18 cellular contexts compared by ENCODE assay signal in genomic region chr7:99424932-99425730, GRCh38. TPM values are rescaled to one million over a fixed set of nuclear protein-coding genes. Genes with fewer than 3 reads are reported as not detected.
A peak's percentile ranks its signal among the peaks of the same experiment; 100 is the strongest.
DNase-seq lines count a peak whose midpoint lies in the region; ATAC-seq, FAIRE-seq and TF ChIP-seq lines count a peak whose summit lies in the region.
"Had no signal": no experiment of that assay in that cellular context is flagged by ENCODE, and none has a peak within 500 bp of the region (broad histone marks: within the 10 kb centered on the region; RNA-seq: fewer than 3 reads in every experiment).

No MANE protein-coding gene starts in this region.

- TF ChIP-seq EP300 in K562 (IDR thresholded peaks at IDR 0.05; ENCODE audit: low read length), result no peak

- peak overlapping the region in 1 of 2 experiments; percentile 8; a peak in 1 of 4 replicates for H3K9ac ChIP-seq in K562 (ENCODE audit: insufficient read depth in 1 of 2, low read depth in 2 of 2, low read length in 2 of 2)

- POLR2A ChIA-PET in K562 (lab: Yijun Ruan, JAX), result interaction anchor here (0.8 to 1.7 kb wide), 5 partner anchors 8 to 39 kb away, joined by 3 to 12 read pairs (median 3); partner anchors contain the start of genes BUD31 and PDAP1
- POLR2A ChIA-PET in activated CD4-positive, alpha-beta memory T cell treated with anti-CD3 and anti-CD28 coated beads for 36 hours (lab: Charles Lee), result no interaction called here

- H3K4me3 Mint-ChIP-seq in natural killer cell treated with Interleukin-12 subunit alpha and Interleukin-12 subunit beta and Interleukin-15 and Interleukin-18, amount 100 ng/mL, for 72 hours, result no peak overlapping the region
- H3K4me3 Mint-ChIP-seq in natural killer cell, result no peak overlapping the region
- H3K4me3 Mint-ChIP-seq in activated CD4-positive, alpha-beta memory T cell treated with anti-CD3 and anti-CD28 coated beads for 36 hours, result no peak overlapping the region
- H3K4me3 Mint-ChIP-seq: B cell; CD4-positive, alpha-beta T cell; GM23338; IgD-negative memory B cell had no signal

- H3K27me3 ChIP-seq in K562 (ENCODE audit: control insufficient read depth in 2 of 2, insufficient read depth in 2 of 2, low read length in 2 of 2), result no peaks in the 10 kb centered on the region

- no peak overlapping the region for H3K27ac ChIP-seq in K562 (ENCODE audit: extremely low read depth, low read depth, low read length)

- BruUV-seq in K562 (replicated peaks; lab: Mats Ljungman, UMichigan), result no TSS peak

- in situ Hi-C loops in K562 (cut with MboI), result no loop called here

- no peaks in the 10 kb centered on the region for H3K4me1 Mint-ChIP-seq in natural killer cell treated with Interleukin-12 subunit alpha and Interleukin-12 subunit beta and Interleukin-15 and Interleukin-18, amount 100 ng/mL, for 72 hours (ENCODE audit: low read depth in 2 of 2)
- H3K4me1 Mint-ChIP-seq in natural killer cell, result no peaks in the 10 kb centered on the region
- H3K4me1 Mint-ChIP-seq in activated CD4-positive, alpha-beta memory T cell treated with anti-CD3 and anti-CD28 coated beads for 36 hours (ENCODE audit: low read depth), result no peaks in the 10 kb centered on the region
- H3K4me1 Mint-ChIP-seq: B cell had no signal

- H3K27me3 Mint-ChIP-seq in natural killer cell treated with Interleukin-12 subunit alpha and Interleukin-12 subunit beta and Interleukin-15 and Interleukin-18, amount 100 ng/mL, for 72 hours, result no peaks in the 10 kb centered on the region
- H3K27me3 Mint-ChIP-seq in natural killer cell (ENCODE audit: low read depth in 2 of 2), result no peaks in the 10 kb centered on the region
- H3K27me3 Mint-ChIP-seq in activated CD4-positive, alpha-beta memory T cell treated with anti-CD3 and anti-CD28 coated beads for 36 hours, result no peaks in the 10 kb centered on the region
- H3K27me3 Mint-ChIP-seq: B cell; CD4-positive, alpha-beta T cell; IgD-negative memory B cell had no signal

- peaks cover 9 to 23% of the 10 kb centered on the region in 2 experiments; a peak in 4 of 5 replicates for H3K4me1 ChIP-seq in K562 (replicated peaks in 1 of 2; ENCODE audit: control insufficient read depth in 2 of 2, insufficient read depth in 2 of 2, low read length in 2 of 2)
- H3K4me1 ChIP-seq: HAP-1 had no signal

- TF ChIP-seq POLR2A in K562 (conservative IDR thresholded peaks at IDR 0.05), result no peak

- no peak for FAIRE-seq in K562 (lab: Jason Lieb, UNC)
- FAIRE-seq: A204.1, G401.6, GM12891 had no signal

- H3K9me1 ChIP-seq in K562 (ENCODE audit: control insufficient read depth, insufficient read depth, low read length), result peaks cover 7% of the 10 kb centered on the region

- CTCF ChIA-PET in K562 (lab: Yijun Ruan, JAX; ENCODE audit: low intra/inter-chr PET ratio), result no interaction called here
- CTCF ChIA-PET in activated CD4-positive, alpha-beta memory T cell treated with anti-CD3 and anti-CD28 coated beads for 36 hours (lab: Charles Lee), result interaction anchor here (0.9 kb wide), 1 partner anchor 11 kb away, joined by 3 read pairs; no protein-coding TSS in a partner anchor

- no peak for TF ChIP-seq RAD21 in K562 (CRISPR knock-in tag; conservative IDR thresholded peaks at IDR 0.05 in 1 of 2, IDR thresholded peaks at IDR 0.05 in 1 of 2)

- peaks cover 6% of the 10 kb centered on the region for H4K20me1 ChIP-seq in K562 (replicated peaks; ENCODE audit: control insufficient read depth, insufficient read depth, low read length)

- TF ChIP-seq CTCF in natural killer cell (IDR thresholded peaks at IDR 0.05) (no peak), K562 (IDR thresholded peaks at IDR 0.05 in 2 of 3, conservative IDR thresholded peaks at IDR 0.05 in 1 of 3; ENCODE audit: insufficient read depth in 2 of 3, low read depth in 1 of 3, low read length in 3 of 3) (no peak)

- H3K36me3 ChIP-seq in K562 (ENCODE audit: control insufficient read depth, insufficient read depth, low read length), result peaks cover 76% of the 10 kb centered on the region

- ATAC-seq in natural killer cell treated with Interleukin-12 subunit alpha and Interleukin-12 subunit beta and Interleukin-15 and Interleukin-18, amount 100 ng/mL, for 72 hours, result peak; percentile 21 to 26
- no peak for ATAC-seq in natural killer cell
- ATAC-seq in K562, result no peak
- peak; percentile 10 for ATAC-seq in stimulated activated naive CD8-positive, alpha-beta T cell treated with anti-CD3 and anti-CD28 coated beads, Interleukin-15, Interleukin-2, amounts not matched to agents 100 U/mL and 50 U/mL, for 24 hours
- ATAC-seq in HG03378 (IDR thresholded peaks at IDR 0.05; ENCODE audit: unreplicated experiment), result no peak
- ATAC-seq: GM23338 had no signal

- H3K4me2 ChIP-seq in K562 (ENCODE audit: insufficient read depth, low read length), result no peak overlapping the region
- H3K4me2 ChIP-seq: GM23338 had no signal

- H3K79me2 ChIP-seq in K562 (ENCODE audit: control insufficient read depth, insufficient read depth, low read length), result peaks cover 4% of the 10 kb centered on the region; the same call in 1 of the 3 replicates

- H3K9me3 ChIP-seq in K562 (replicated peaks; ENCODE audit: control insufficient read depth, insufficient read depth, low read depth, low read length), result no peaks in the 10 kb centered on the region
- H3K9me3 ChIP-seq: HAP-1 had no signal

- DNase-seq in natural killer cell treated with Interleukin-12 subunit alpha and Interleukin-12 subunit beta and Interleukin-15 and Interleukin-18, amount 100 ng/mL, for 72 hours (ENCODE audit: low spot score), result no peak
- DNase-seq in natural killer cell (no peak), K562 (ENCODE audit: extremely low read depth in 1 of 4, low spot score in 3 of 4) (no peak), NCI-H748 treated with DMSO at 0.1 percent for 48 hours (lab: John Stamatoyannopoulos, UW) (no peak)
- no peak for DNase-seq in stimulated activated naive CD8-positive, alpha-beta T cell treated with anti-CD3 and anti-CD28 coated beads, Interleukin-15, Interleukin-2, amounts not matched to agents 100 U/mL and 50 U/mL, for 24 hours
- DNase-seq in activated CD4-positive, alpha-beta memory T cell treated with anti-CD3 and anti-CD28 coated beads for 36 hours, result no peak
- DNase-seq: C1 segment of cervical spinal cord; CD4-positive, alpha-beta T cell; DMS79; EL had no signal

- no peak overlapping the region for H3K4me3 ChIP-seq in K562
- H3K4me3 ChIP-seq: GM23338, HAP-1 had no signal

- no peaks in the 10 kb centered on the region for H3K36me3 Mint-ChIP-seq in natural killer cell treated with Interleukin-12 subunit alpha and Interleukin-12 subunit beta and Interleukin-15 and Interleukin-18, amount 100 ng/mL, for 72 hours
- H3K36me3 Mint-ChIP-seq in natural killer cell, result no peaks in the 10 kb centered on the region
- peaks cover 9% of the 10 kb centered on the region for H3K36me3 Mint-ChIP-seq in activated CD4-positive, alpha-beta memory T cell treated with anti-CD3 and anti-CD28 coated beads for 36 hours

- 92% methylated on average over 24 of the region's 24 CpGs for WGBS in K562 (ENCODE audit: insufficient coverage, low coverage, missing lambda C conversion rate)

- intact Hi-C loops in natural killer cell (cut with micrococcal nuclease), result no loop called here
- intact Hi-C loops in K562 (cut with micrococcal nuclease), result no loop called here
- intact Hi-C loops in activated CD4-positive, alpha-beta memory T cell treated with anti-CD3 and anti-CD28 coated beads for 36 hours (cut with micrococcal nuclease), result no loop called here

- no peak overlapping the region for H3K27ac Mint-ChIP-seq in natural killer cell treated with Interleukin-12 subunit alpha and Interleukin-12 subunit beta and Interleukin-15 and Interleukin-18, amount 100 ng/mL, for 72 hours
- no peak overlapping the region for H3K27ac Mint-ChIP-seq in natural killer cell
- no peak overlapping the region for H3K27ac Mint-ChIP-seq in activated CD4-positive, alpha-beta memory T cell treated with anti-CD3 and anti-CD28 coated beads for 36 hours
- H3K27ac Mint-ChIP-seq: B cell; CD4-positive, alpha-beta T cell; GM23338 had no signal

- no peak overlapping the region for H2AFZ ChIP-seq in K562 (ENCODE audit: low read depth, low read length)
- H2AFZ ChIP-seq: GM23338 had no signal

- no peaks in the 10 kb centered on the region for H3K9me3 Mint-ChIP-seq in natural killer cell treated with Interleukin-12 subunit alpha and Interleukin-12 subunit beta and Interleukin-15 and Interleukin-18, amount 100 ng/mL, for 72 hours
- no peaks in the 10 kb centered on the region for H3K9me3 Mint-ChIP-seq in natural killer cell
- H3K9me3 Mint-ChIP-seq in activated CD4-positive, alpha-beta memory T cell treated with anti-CD3 and anti-CD28 coated beads for 36 hours, result no peaks in the 10 kb centered on the region
- H3K9me3 Mint-ChIP-seq: CD4-positive, alpha-beta T cell; IgD-negative memory B cell had no signal

RNA-seq across cellular contexts. Expression of gene PTCD1, which starts 13.5 kb away (rescaled TPM):
- 10 to 100 TPM in 1 of 2 donors, 1 to 10 TPM in 1; 5.9 to 15.3 TPM for total RNA-seq in natural killer cell treated with Interleukin-12 subunit alpha and Interleukin-12 subunit beta and Interleukin-15 and Interleukin-18, amount 100 ng/mL, for 72 hours
- total RNA-seq in natural killer cell (1 to 10 TPM; 5.3 to 6.6 (median 6.4) TPM), K562 (2014; rRNA removed) (17.1 and 24.4 TPM in 2 replicates), K562 (2014; rRNA removed; fragmentation: Illumina TruSeq; extraction: Trizol) (6.2 and 6.9 TPM in 2 replicates), K562 (2015; rRNA removed; fragmentation: Illumina TruSeq; extraction: Trizol) (10.3 and 10.5 TPM in 2 replicates), K562 (2021) (12.3 and 16.3 TPM in 2 replicates)
- total RNA-seq in K562 (2011; cell fraction: chromatin; rRNA removed; ENCODE audit: low replicate concordance), result 20.1 and 49.2 TPM in 2 replicates
- total RNA-seq in K562 (2011; cell fraction: nucleolus; rRNA removed), result 22.2 and 25.2 TPM in 2 replicates
- 9.8 and 15.1 TPM in 2 replicates for total RNA-seq in K562 (2011; cell fraction: nucleoplasm; rRNA removed)
- polyA plus RNA-seq in K562 (2011; rRNA removed) (4.1 and 5.3 TPM in 2 replicates), K562 (2014; fragmentation: Illumina TruSeq; extraction: Trizol) (5.0 and 21.9 TPM in 2 replicates), K562 (2014; fragmentation: Nextera tagmentation; extraction: Ambion mirVana) (under 1 TPM; 0.46 to 0.57 TPM), K562 (2014; rRNA removed) (10.5 and 13.5 TPM in 2 replicates)
- 4.6 and 13.2 TPM in 2 replicates for polyA plus RNA-seq in K562 (2011; cell fraction: cytosol; rRNA removed)
- polyA plus RNA-seq in K562 (2011; cell fraction: nucleus; rRNA removed), result 8.8 and 19.0 TPM in 2 replicates
- 6.9 and 10.9 TPM in 2 replicates for polyA plus RNA-seq in K562 (2012)
- polyA minus RNA-seq in K562 (2011; rRNA and poly(A)+ RNA removed), result 3.8 and 5.0 TPM in 2 replicates
- polyA minus RNA-seq in K562 (2011; cell fraction: cytosol; rRNA and poly(A)+ RNA removed), result 4.6 and 7.6 TPM in 2 replicates
- polyA minus RNA-seq in K562 (2011; cell fraction: nucleus; rRNA and poly(A)+ RNA removed), result 6.6 and 8.1 TPM in 2 replicates
- total RNA-seq in activated CD4-positive, alpha-beta memory T cell treated with anti-CD3 and anti-CD28 coated beads for 36 hours, result 1 to 10 TPM; 7.4 TPM

RNA-seq across cellular contexts. Expression of gene CPSF4, which starts 13.6 kb away (rescaled TPM):
- 10 to 100 TPM; 51.1 to 91.1 TPM for total RNA-seq in natural killer cell treated with Interleukin-12 subunit alpha and Interleukin-12 subunit beta and Interleukin-15 and Interleukin-18, amount 100 ng/mL, for 72 hours
- total RNA-seq in natural killer cell (10 to 100 TPM; 54.0 to 61.6 (median 54.8) TPM), K562 (2014; rRNA removed) (71.7 and 83.4 TPM in 2 replicates), K562 (2014; rRNA removed; fragmentation: Illumina TruSeq; extraction: Trizol) (39.2 and 46.1 TPM in 2 replicates), K562 (2015; rRNA removed; fragmentation: Illumina TruSeq; extraction: Trizol) (63.9 and 66.7 TPM in 2 replicates), K562 (2021) (97.7 and 99.8 TPM in 2 replicates)
- total RNA-seq in K562 (2011; cell fraction: chromatin; rRNA removed; ENCODE audit: low replicate concordance), result 152 and 384 TPM in 2 replicates
- total RNA-seq in K562 (2011; cell fraction: nucleolus; rRNA removed), result 218 TPM in 2 replicates
- total RNA-seq in K562 (2011; cell fraction: nucleoplasm; rRNA removed), result 228 and 250 TPM in 2 replicates
- polyA plus RNA-seq in K562 (2011; rRNA removed) (81.3 and 83.8 TPM in 2 replicates), K562 (2014; fragmentation: Illumina TruSeq; extraction: Trizol) (86.8 and 90.7 TPM in 2 replicates), K562 (2014; fragmentation: Nextera tagmentation; extraction: Ambion mirVana) (10 to 100 TPM; 16.9 to 17.4 TPM), K562 (2014; rRNA removed) (118 and 126 TPM in 2 replicates)
- 74.0 and 128 TPM in 2 replicates for polyA plus RNA-seq in K562 (2011; cell fraction: cytosol; rRNA removed)
- 257 and 356 TPM in 2 replicates for polyA plus RNA-seq in K562 (2011; cell fraction: nucleus; rRNA removed)
- 69.0 and 82.1 TPM in 2 replicates for polyA plus RNA-seq in K562 (2012)
- 32.3 and 54.6 TPM in 2 replicates for polyA minus RNA-seq in K562 (2011; rRNA and poly(A)+ RNA removed)
- 26.3 and 38.3 TPM in 2 replicates for polyA minus RNA-seq in K562 (2011; cell fraction: cytosol; rRNA and poly(A)+ RNA removed)
- 63.5 and 66.6 TPM in 2 replicates for polyA minus RNA-seq in K562 (2011; cell fraction: nucleus; rRNA and poly(A)+ RNA removed)
- 10 to 100 TPM; 57.7 to 60.3 TPM for total RNA-seq in activated CD4-positive, alpha-beta memory T cell treated with anti-CD3 and anti-CD28 coated beads for 36 hours

RNA-seq across cellular contexts. Expression of gene BUD31, which starts 16.4 kb away (rescaled TPM):
- 100 to 1,000 TPM; 145 to 147 TPM for total RNA-seq in natural killer cell treated with Interleukin-12 subunit alpha and Interleukin-12 subunit beta and Interleukin-15 and Interleukin-18, amount 100 ng/mL, for 72 hours
- total RNA-seq in natural killer cell (100 to 1,000 TPM; 145 to 190 (median 187) TPM), K562 (2014; rRNA removed) (247 and 279 TPM in 2 replicates), K562 (2014; rRNA removed; fragmentation: Illumina TruSeq; extraction: Trizol) (214 and 266 TPM in 2 replicates), K562 (2015; rRNA removed; fragmentation: Illumina TruSeq; extraction: Trizol) (211 and 238 TPM in 2 replicates), K562 (2021) (242 and 255 TPM in 2 replicates)
- 71.4 and 104 TPM in 2 replicates for total RNA-seq in K562 (2011; cell fraction: chromatin; rRNA removed; ENCODE audit: low replicate concordance)
- total RNA-seq in K562 (2011; cell fraction: nucleolus; rRNA removed), result 46.8 and 62.5 TPM in 2 replicates
- 67.0 and 82.8 TPM in 2 replicates for total RNA-seq in K562 (2011; cell fraction: nucleoplasm; rRNA removed)
- polyA plus RNA-seq in K562 (2011; rRNA removed) (69.4 and 105 TPM in 2 replicates), K562 (2014; fragmentation: Illumina TruSeq; extraction: Trizol) (307 and 342 TPM in 2 replicates), K562 (2014; fragmentation: Nextera tagmentation; extraction: Ambion mirVana) (100 to 1,000 TPM; 275 to 332 TPM), K562 (2014; rRNA removed) (237 and 272 TPM in 2 replicates)
- polyA plus RNA-seq in K562 (2011; cell fraction: cytosol; rRNA removed), result 77.0 and 96.0 TPM in 2 replicates
- polyA plus RNA-seq in K562 (2011; cell fraction: nucleus; rRNA removed), result 42.2 and 50.1 TPM in 2 replicates
- polyA plus RNA-seq in K562 (2012), result 142 and 298 TPM in 2 replicates
- 50.5 and 64.8 TPM in 2 replicates for polyA minus RNA-seq in K562 (2011; rRNA and poly(A)+ RNA removed)
- polyA minus RNA-seq in K562 (2011; cell fraction: cytosol; rRNA and poly(A)+ RNA removed), result 36.5 and 42.6 TPM in 2 replicates
- 16.4 and 18.0 TPM in 2 replicates for polyA minus RNA-seq in K562 (2011; cell fraction: nucleus; rRNA and poly(A)+ RNA removed)
- 100 to 1,000 TPM; 143 to 149 TPM for total RNA-seq in activated CD4-positive, alpha-beta memory T cell treated with anti-CD3 and anti-CD28 coated beads for 36 hours

RNA-seq across cellular contexts. Expression of gene PDAP1, which starts 16.7 kb away (rescaled TPM):
- 100 to 1,000 TPM; 114 to 145 TPM for total RNA-seq in natural killer cell treated with Interleukin-12 subunit alpha and Interleukin-12 subunit beta and Interleukin-15 and Interleukin-18, amount 100 ng/mL, for 72 hours
- total RNA-seq in natural killer cell (10 to 100 TPM; 55.3 to 60.6 (median 59.3) TPM), K562 (2014; rRNA removed) (105 and 108 TPM in 2 replicates), K562 (2014; rRNA removed; fragmentation: Illumina TruSeq; extraction: Trizol) (129 and 138 TPM in 2 replicates), K562 (2015; rRNA removed; fragmentation: Illumina TruSeq; extraction: Trizol) (161 and 162 TPM in 2 replicates), K562 (2021) (161 and 182 TPM in 2 replicates)
- total RNA-seq in K562 (2011; cell fraction: chromatin; rRNA removed; ENCODE audit: low replicate concordance), result 27.1 and 32.8 TPM in 2 replicates
- 19.1 and 20.0 TPM in 2 replicates for total RNA-seq in K562 (2011; cell fraction: nucleolus; rRNA removed)
- total RNA-seq in K562 (2011; cell fraction: nucleoplasm; rRNA removed), result 28.5 and 49.1 TPM in 2 replicates
- polyA plus RNA-seq in K562 (2011; rRNA removed) (31.0 and 72.6 TPM in 2 replicates), K562 (2014; fragmentation: Illumina TruSeq; extraction: Trizol) (315 and 356 TPM in 2 replicates), K562 (2014; fragmentation: Nextera tagmentation; extraction: Ambion mirVana) (10 to 100 TPM; 10.2 to 16.0 TPM), K562 (2014; rRNA removed) (185 and 215 TPM in 2 replicates)
- polyA plus RNA-seq in K562 (2011; cell fraction: cytosol; rRNA removed), result 26.2 and 29.1 TPM in 2 replicates
- 22.4 and 28.1 TPM in 2 replicates for polyA plus RNA-seq in K562 (2011; cell fraction: nucleus; rRNA removed)
- polyA plus RNA-seq in K562 (2012), result 165 and 249 TPM in 2 replicates
- 20.1 and 24.4 TPM in 2 replicates for polyA minus RNA-seq in K562 (2011; rRNA and poly(A)+ RNA removed)
- polyA minus RNA-seq in K562 (2011; cell fraction: cytosol; rRNA and poly(A)+ RNA removed), result 31.9 and 37.0 TPM in 2 replicates
- 5.1 and 6.4 TPM in 2 replicates for polyA minus RNA-seq in K562 (2011; cell fraction: nucleus; rRNA and poly(A)+ RNA removed)
- total RNA-seq in activated CD4-positive, alpha-beta memory T cell treated with anti-CD3 and anti-CD28 coated beads for 36 hours, result 100 to 1,000 TPM; 149 to 162 TPM

RNA-seq across cellular contexts. Expression of gene ATP5MF, which starts 40.8 kb away (rescaled TPM):
- total RNA-seq in natural killer cell treated with Interleukin-12 subunit alpha and Interleukin-12 subunit beta and Interleukin-15 and Interleukin-18, amount 100 ng/mL, for 72 hours, result 100 to 1,000 TPM; 167 to 319 TPM
- total RNA-seq in natural killer cell, result 100 to 1,000 TPM in 2 of 3 donors, 10 to 100 TPM in 1; 90.8 to 123 (median 111) TPM
- 199 and 200 TPM in 2 replicates for total RNA-seq in K562 (2011; cell fraction: chromatin; rRNA removed; ENCODE audit: low replicate concordance)
- 227 and 265 TPM in 2 replicates for total RNA-seq in K562 (2011; cell fraction: nucleolus; rRNA removed)
- 307 and 337 TPM in 2 replicates for total RNA-seq in K562 (2011; cell fraction: nucleoplasm; rRNA removed)
- 1,647 and 1,953 TPM in 2 replicates for total RNA-seq in K562 (2014; rRNA removed)
- total RNA-seq in K562 (2014; rRNA removed; fragmentation: Illumina TruSeq; extraction: Trizol), result 2,182 and 2,228 TPM in 2 replicates
- total RNA-seq in K562 (2015; rRNA removed; fragmentation: Illumina TruSeq; extraction: Trizol), result 2,335 and 2,592 TPM in 2 replicates
- 949 and 959 TPM in 2 replicates for total RNA-seq in K562 (2021)
- 1,154 and 1,475 TPM in 2 replicates for polyA plus RNA-seq in K562 (2011; rRNA removed)
- 4,298 and 5,093 TPM in 2 replicates for polyA plus RNA-seq in K562 (2011; cell fraction: cytosol; rRNA removed)
- polyA plus RNA-seq in K562 (2011; cell fraction: nucleus; rRNA removed), result 459 and 582 TPM in 2 replicates
- polyA plus RNA-seq in K562 (2012), result 1,640 and 4,263 TPM in 2 replicates
- 2,809 and 3,010 TPM in 2 replicates for polyA plus RNA-seq in K562 (2014; fragmentation: Illumina TruSeq; extraction: Trizol)
- polyA plus RNA-seq in K562 (2014; fragmentation: Nextera tagmentation; extraction: Ambion mirVana), result 1,000 to 10,000 TPM; 4,986 to 5,374 TPM
- 2,215 and 2,237 TPM in 2 replicates for polyA plus RNA-seq in K562 (2014; rRNA removed)
- 447 and 659 TPM in 2 replicates for polyA minus RNA-seq in K562 (2011; rRNA and poly(A)+ RNA removed)
- 332 and 417 TPM in 2 replicates for polyA minus RNA-seq in K562 (2011; cell fraction: cytosol; rRNA and poly(A)+ RNA removed)
- polyA minus RNA-seq in K562 (2011; cell fraction: nucleus; rRNA and poly(A)+ RNA removed), result 50.5 and 91.3 TPM in 2 replicates
- 100 to 1,000 TPM; 366 to 374 TPM for total RNA-seq in activated CD4-positive, alpha-beta memory T cell treated with anti-CD3 and anti-CD28 coated beads for 36 hours

Comparison
In these comparisons a context has a peak if more than half of its experiments do, and no peak if none do; other contexts are left out.
1. ATAC-seq: peak in natural killer cell treated with Interleukin-12 subunit alpha and Interleukin-12 subunit beta and Interleukin-15 and Interleukin-18, amount 100 ng/mL, for 72 hours (2 of 2) and stimulated activated naive CD8-positive, alpha-beta T cell treated with anti-CD3 and anti-CD28 coated beads, Interleukin-15, Interleukin-2, amounts not matched to agents 100 U/mL and 50 U/mL, for 24 hours (single experiment); none in natural killer cell (0 of 3), K562 (single experiment) and HG03378 (single experiment).